Comparison of ENCODE assay signal across 16 cellular contexts in the genomic region with DNA sequence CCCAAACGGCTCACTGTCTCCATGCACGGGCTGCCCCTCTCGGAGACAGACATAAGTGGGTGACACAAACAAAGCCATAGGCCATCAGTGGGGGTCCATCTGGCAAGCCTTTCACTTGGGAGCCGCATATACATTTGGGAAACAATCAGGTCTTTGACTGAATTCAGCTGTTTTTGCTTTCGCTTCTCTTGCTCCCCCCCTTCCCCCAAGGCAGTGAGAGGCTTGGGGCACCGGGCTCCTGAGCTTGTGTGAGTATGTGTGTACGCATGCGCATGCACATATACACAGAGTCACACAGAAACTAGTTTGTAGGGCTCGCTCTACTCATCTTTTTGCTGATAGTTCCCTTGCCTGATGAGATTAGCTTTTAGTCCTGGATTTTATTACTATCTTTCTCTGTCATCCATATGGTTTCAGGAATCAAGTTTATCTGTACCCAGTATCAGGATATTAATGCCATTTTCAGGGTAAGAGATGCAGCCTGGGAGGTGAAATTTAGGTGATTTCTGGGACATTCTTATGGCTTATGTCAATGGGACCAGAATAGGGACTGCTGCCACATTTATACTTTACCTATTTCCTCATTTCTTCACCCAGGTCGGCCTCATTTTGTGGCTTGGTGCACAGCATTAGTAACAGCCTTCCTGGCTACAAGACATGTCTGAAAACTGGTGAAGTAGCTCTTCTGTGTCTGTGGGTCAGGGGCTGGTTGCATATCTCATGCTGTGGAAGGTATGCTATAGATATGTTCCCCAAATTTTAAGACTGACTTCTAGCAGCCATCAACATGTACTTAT.
DNase-seq lines count a peak whose midpoint lies in the region; ATAC-seq and TF ChIP-seq lines count a peak whose summit lies in the region.
"Had no signal": no experiment of that assay in that cellular context is flagged by ENCODE, and none has a peak within 500 bp of the region (broad histone marks: within the 10 kb centered on the region; RNA-seq: fewer than 3 reads in every experiment).

No MANE protein-coding gene starts in this region.

- no peaks in the 10 kb centered on the region for H3K9me3 ChIP-seq in aorta (ENCODE audit: control insufficient read depth, low read length)

- intact Hi-C loops in dorsolateral prefrontal cortex (cut with DNase I): no loop called here
- intact Hi-C loops in aorta (cut with DNase I): no loop called here

- no peaks in the 10 kb centered on the region for H3K36me3 ChIP-seq in aorta (ENCODE audit: control insufficient read depth in 1 of 2, insufficient read depth in 2 of 2, low read length in 1 of 2)

- H3K4me1 ChIP-seq in aorta (ENCODE audit: control insufficient read depth in 1 of 2, insufficient read depth in 2 of 2, low read length in 2 of 2): no peaks in the 10 kb centered on the region
- H3K4me1 ChIP-seq: foreskin keratinocyte had no signal

- no peak for TF ChIP-seq CTCF in GM10266 (IDR thresholded peaks at IDR 0.05; ENCODE audit: control insufficient read depth, insufficient read depth, low read depth, missing control alignments)
- no peak for TF ChIP-seq CTCF in dorsolateral prefrontal cortex (IDR thresholded peaks at IDR 0.05 in 54 of 56, conservative IDR thresholded peaks at IDR 0.05 in 2 of 56; ENCODE audit: low read depth in 1 of 56, partially characterized antibody in 56 of 56)

- ATAC-seq in GM21526 (IDR thresholded peaks at IDR 0.05; ENCODE audit: low FRiP score, unreplicated experiment) (peak; percentile 85), HG03432 (IDR thresholded peaks at IDR 0.05; ENCODE audit: unreplicated experiment) (no peak), HG02642 (IDR thresholded peaks at IDR 0.05; ENCODE audit: poor library complexity, unreplicated experiment) (no peak), aorta (ENCODE audit: low FRiP score) (no peak)
- ATAC-seq: foreskin keratinocyte had no signal

- H3K27ac ChIP-seq in dorsolateral prefrontal cortex (no peak overlapping the region), aorta (ENCODE audit: low read depth in 1 of 2, low read length in 2 of 2) (no peak overlapping the region)
- H3K27ac ChIP-seq: foreskin keratinocyte, SK-N-MC, skin epidermis had no signal

- 75 to 80% methylated on average over 10 of the region's 10 CpGs for WGBS in aorta, 2 donors

- peak; percentile 1 for DNase-seq in GM10266 (ENCODE audit: extremely low spot score)
- DNase-seq in NCI-H524 (lab: John Stamatoyannopoulos, UW): peak; percentile 31 to 70
- no peak for DNase-seq in dorsolateral prefrontal cortex
- DNase-seq in aorta: no peak
- no peak for DNase-seq in COLO829 (ENCODE audit: low spot score)
- DNase-seq: activated gamma-delta T cell; AML-193; DMS79 treated with DMSO at 0.1 percent for 48 hours; effector CD4-positive, alpha-beta T cell; foreskin keratinocyte; MM.1S had no signal

- H3K27me3 ChIP-seq in dorsolateral prefrontal cortex (peaks cover 0 to 53% (median 11%) of the 10 kb centered on the region in 45 donors), aorta (ENCODE audit: control insufficient read depth in 1 of 2, insufficient read depth in 2 of 2, low read length in 1 of 2) (no peaks in the 10 kb centered on the region)
- H3K27me3 ChIP-seq: foreskin keratinocyte had no signal

- H3K4me3 ChIP-seq in dorsolateral prefrontal cortex (peak overlapping the region in 31 of 59 donors; percentile 3 to 56 (median 27)), aorta (ENCODE audit: low read length in 2 of 2) (no peak overlapping the region)
- H3K4me3 ChIP-seq: SK-N-MC, skin epidermis had no signal

Comparison
In these comparisons a context has a peak if more than half of its experiments do, and no peak if none do; other contexts are left out.
1. DNase-seq: peak in GM10266 (single experiment) and NCI-H524 (2 of 2); none in dorsolateral prefrontal cortex (0 of 10), aorta (0 of 2) and COLO829 (single experiment).
2. H3K4me3 ChIP-seq: peak in dorsolateral prefrontal cortex (31 of 59); none in aorta (0 of 2).